ENCODE assay signal across 8 cellular contexts in genomic region chr2:231800493-231801091, GRCh38. TPM values are rescaled to one million over a fixed set of nuclear protein-coding genes. Genes with fewer than 3 reads are reported as not detected.
DNase-seq lines count a peak whose midpoint lies in the region; ATAC-seq, FAIRE-seq and TF ChIP-seq lines count a peak whose summit lies in the region.

No MANE protein-coding gene starts in this region.

- intact Hi-C loops in activated CD4-positive, alpha-beta T cell treated with anti-CD3 and anti-CD28 coated beads for 36 hours (cut with DNase I, micrococcal nuclease), result no loop called here
- intact Hi-C loops in kidney (cut with DNase I), result no loop called here

- H3K9ac ChIP-seq in adipocyte (ENCODE audit: low read length) (peak overlapping the region; percentile 26), kidney (ENCODE audit: low read length in 2 of 2) (no peak overlapping the region)

- no peaks in the 10 kb centered on the region for H3K27me3 Mint-ChIP-seq in activated CD4-positive, alpha-beta T cell treated with anti-CD3 and anti-CD28 coated beads for 36 hours

- peak; percentile 45 for TF ChIP-seq CTCF in kidney (IDR thresholded peaks at IDR 0.05; ENCODE audit: borderline replicate concordance, extremely low read depth, insufficient read depth)

- H3K9me3 ChIP-seq in adipocyte (ENCODE audit: control insufficient read depth, low read length), result no peaks in the 10 kb centered on the region
- no peaks in the 10 kb centered on the region for H3K9me3 ChIP-seq in kidney (ENCODE audit: control insufficient read depth in 1 of 2, low read length in 2 of 2)

- CTCF ChIA-PET in activated CD4-positive, alpha-beta T cell treated with anti-CD3 and anti-CD28 coated beads for 36 hours (lab: Charles Lee), result interaction anchor here (0.6 to 1.9 kb wide), 20 partner anchors 9 to 544 kb away, joined by 3 to 10 read pairs (median 3); partner anchors contain the start of gene COPS7B

- H3K27ac ChIP-seq in kidney (ENCODE audit: low read depth in 2 of 2, low read length in 2 of 2), result no peak overlapping the region

- H3K4me1 Mint-ChIP-seq in activated CD4-positive, alpha-beta T cell treated with anti-CD3 and anti-CD28 coated beads for 36 hours, result no peaks in the 10 kb centered on the region

- H3K4me1 ChIP-seq in adipocyte (ENCODE audit: control insufficient read depth, insufficient read depth, low read length) (peaks cover 11% of the 10 kb centered on the region), kidney (ENCODE audit: control insufficient read depth in 1 of 2, insufficient read depth in 1 of 2, low read depth in 1 of 2, low read length in 2 of 2) (peaks cover 0 to 6% of the 10 kb centered on the region in 2 donors)

- H3K4me3 ChIP-seq in adipocyte (ENCODE audit: low read length) (no peak overlapping the region), kidney (ENCODE audit: low read length in 2 of 2) (no peak overlapping the region)

- peaks cover 46% of the 10 kb centered on the region for H3K36me3 Mint-ChIP-seq in activated CD4-positive, alpha-beta T cell treated with anti-CD3 and anti-CD28 coated beads for 36 hours (ENCODE audit: low read depth)

- no peak overlapping the region for H3K27ac Mint-ChIP-seq in activated CD4-positive, alpha-beta T cell treated with anti-CD3 and anti-CD28 coated beads for 36 hours

- H3K36me3 ChIP-seq in adipocyte (ENCODE audit: control insufficient read depth, insufficient read depth, low read length, severe bottlenecking) (peaks cover 52% of the 10 kb centered on the region), kidney (ENCODE audit: control insufficient read depth in 1 of 2, insufficient read depth in 2 of 2, low read length in 2 of 2) (peaks cover 31 to 56% of the 10 kb centered on the region in 2 donors)

- no peaks in the 10 kb centered on the region for H3K9me3 Mint-ChIP-seq in activated CD4-positive, alpha-beta T cell treated with anti-CD3 and anti-CD28 coated beads for 36 hours (ENCODE audit: low read depth)

- POLR2A ChIA-PET in activated CD4-positive, alpha-beta T cell treated with anti-CD3 and anti-CD28 coated beads for 36 hours (lab: Charles Lee), result interaction anchor here (0.8 kb wide), 1 partner anchor 87 kb away, joined by 6 read pairs; no protein-coding TSS in a partner anchor

- no peak overlapping the region for H3K4me3 Mint-ChIP-seq in activated CD4-positive, alpha-beta T cell treated with anti-CD3 and anti-CD28 coated beads for 36 hours

- no peak for FAIRE-seq in kidney (lab: Jason Lieb, UNC)

- no peaks in the 10 kb centered on the region for H3K27me3 ChIP-seq in adipocyte (replicated peaks; ENCODE audit: control insufficient read depth, insufficient read depth, low read length)

- peak; percentile 78 for DNase-seq in activated CD4-positive, alpha-beta T cell treated with anti-CD3 and anti-CD28 coated beads for 36 hours
- no peak for DNase-seq in activated CD4-positive, alpha-beta T cell treated with anti-CD3 and anti-CD28 coated beads, Interleukin-2, amount 50 U/mL, for 4 hours
- DNase-seq in NCI-H69 (lab: John Stamatoyannopoulos, UW) (peak; percentile 40), adipocyte (ENCODE audit: low read depth) (peak; percentile 66), kidney (no peak), stromal cell of bone marrow (ENCODE audit: low read depth) (peak; percentile 11)

- ATAC-seq in activated CD4-positive, alpha-beta T cell treated with anti-CD3 and anti-CD28 coated beads for 36 hours, result peak; percentile 69
- no peak for ATAC-seq in GM18519 (IDR thresholded peaks at IDR 0.05; ENCODE audit: low FRiP score, unreplicated experiment)
- no peak for ATAC-seq in GM19397 (IDR thresholded peaks at IDR 0.05; ENCODE audit: unreplicated experiment)

RNA-seq across cellular contexts. Expression of gene COPS7B, which starts 14.3 kb away (rescaled TPM):
- total RNA-seq in activated CD4-positive, alpha-beta T cell treated with anti-CD3 and anti-CD28 coated beads for 36 hours, result 10 to 100 TPM; 51.8 to 53.6 TPM
- total RNA-seq in kidney, result 33.0 TPM
- 21.9 TPM for polyA plus RNA-seq in kidney (ENCODE audit: insufficient read depth, low read depth, low replicate concordance)

RNA-seq across cellular contexts. Expression of gene PDE6D, which starts 19.5 kb away (rescaled TPM):
- total RNA-seq in activated CD4-positive, alpha-beta T cell treated with anti-CD3 and anti-CD28 coated beads for 36 hours, result 10 to 100 TPM; 28.0 to 31.1 TPM
- total RNA-seq in kidney, result 21.7 TPM
- 28.2 TPM for polyA plus RNA-seq in kidney (ENCODE audit: insufficient read depth, low read depth, low replicate concordance)

Comparison
In these comparisons a context has a peak if more than half of its experiments do, and no peak if none do; other contexts are left out.
1. DNase-seq: peak in activated CD4-positive, alpha-beta T cell treated with anti-CD3 and anti-CD28 coated beads for 36 hours (single experiment), NCI-H69 (single experiment), adipocyte (single experiment) and stromal cell of bone marrow (single experiment); none in activated CD4-positive, alpha-beta T cell treated with anti-CD3 and anti-CD28 coated beads, Interleukin-2, amount 50 U/mL, for 4 hours (0 of 2) and kidney (single experiment).